8 cellular contexts compared by ENCODE assay signal in genomic region chr20:35454881-35455609, GRCh38. TPM values are rescaled to one million over a fixed set of nuclear protein-coding genes. Genes with fewer than 3 reads are reported as not detected.
DNase-seq lines count a peak whose midpoint lies in the region; ATAC-seq, FAIRE-seq and TF ChIP-seq lines count a peak whose summit lies in the region.

Gene CEP250 (plus strand): TSS chr20:35455598. CDS start chr20:35462368, 6,770 bp downstream.

- H3K36me3 ChIP-seq in adipocyte (ENCODE audit: control insufficient read depth, insufficient read depth, low read length, severe bottlenecking) (peaks cover 3% of the 10 kb centered on the region), cardiac muscle cell (peaks cover under 1% of the 10 kb centered on the region), parathyroid adenoma (ENCODE audit: control insufficient read depth, insufficient read depth, low read length) (no peaks in the 10 kb centered on the region), tibial artery (peaks cover 0 to 3% (median 0%) of the 10 kb centered on the region in 3 donors)

- FAIRE-seq in GM12892 (lab: Jason Lieb, UNC) = no peak

- peak within 1 kb of the TSS; percentile 84 for H3K4me2 ChIP-seq in parathyroid adenoma (ENCODE audit: low read length)

- H3K27me3 ChIP-seq in adipocyte (replicated peaks; ENCODE audit: control insufficient read depth, insufficient read depth, low read length) (no peaks in the 10 kb centered on the region), cardiac muscle cell (no peaks in the 10 kb centered on the region), parathyroid adenoma (ENCODE audit: control insufficient read depth, insufficient read depth, low read length) (no peaks in the 10 kb centered on the region), tibial artery (no peaks in the 10 kb centered on the region)

- peaks cover 9% of the 10 kb centered on the region for H3K4me1 ChIP-seq in adipocyte (ENCODE audit: control insufficient read depth, insufficient read depth, low read length)
- no peaks in the 10 kb centered on the region for H3K4me1 ChIP-seq in cardiac muscle cell (ENCODE audit: low read depth)
- no peaks in the 10 kb centered on the region for H3K4me1 ChIP-seq in parathyroid adenoma
- peaks cover 0 to 9% (median 8%) of the 10 kb centered on the region in 4 donors for H3K4me1 ChIP-seq in tibial artery

- no peaks in the 10 kb centered on the region for H3K9me3 ChIP-seq in adipocyte (ENCODE audit: control insufficient read depth, low read length)
- H3K9me3 ChIP-seq in cardiac muscle cell (ENCODE audit: low read depth) = no peaks in the 10 kb centered on the region
- H3K9me3 ChIP-seq in parathyroid adenoma (ENCODE audit: control insufficient read depth, low read length) = no peaks in the 10 kb centered on the region
- no peaks in the 10 kb centered on the region for H3K9me3 ChIP-seq in tibial artery

- TF ChIP-seq CTCF in cardiac muscle cell (IDR thresholded peaks at IDR 0.05; ENCODE audit: low read depth, low read length) (no peak), parathyroid adenoma (IDR thresholded peaks at IDR 0.05) (no peak), tibial artery (IDR thresholded peaks at IDR 0.05) (no peak)

- H3K27ac ChIP-seq in cardiac muscle cell = peak within 1 kb of the TSS; percentile 98
- peak within 1 kb of the TSS; percentile 96 for H3K27ac ChIP-seq in parathyroid adenoma
- peak within 1 kb of the TSS; percentile 88 to 91 for H3K27ac ChIP-seq in tibial artery

- TF ChIP-seq POLR2A in GM12892 (IDR thresholded peaks at IDR 0.05; ENCODE audit: low read depth, low read length) = peak; percentile 35; the same call in 1 of the 2 replicates

- H3K9ac ChIP-seq in adipocyte (ENCODE audit: low read length) = peak within 1 kb of the TSS; percentile 98
- peak within 1 kb of the TSS; percentile 62 for H3K9ac ChIP-seq in parathyroid adenoma

- H2AFZ ChIP-seq in parathyroid adenoma = peak within 1 kb of the TSS; percentile 99

- ATAC-seq in HG02852 (IDR thresholded peaks at IDR 0.05; ENCODE audit: unreplicated experiment) = peak; percentile 89

- peaks cover 3% of the 10 kb centered on the region for H3K79me2 ChIP-seq in parathyroid adenoma

- peak; percentile 92 for DNase-seq in GM12892 (ENCODE audit: insufficient read length)
- peak; percentile 88 for DNase-seq in NCI-H1436 treated with DMSO at 0.1 percent for 48 hours (lab: John Stamatoyannopoulos, UW)
- DNase-seq in T follicular helper cell (ENCODE audit: low read depth) = peak; percentile 91
- peak; percentile 97 for DNase-seq in adipocyte (ENCODE audit: low read depth)
- DNase-seq in cardiac muscle cell (ENCODE audit: low read depth in 1 of 2, low spot score in 1 of 2) = peak; percentile 96 to 98
- peak; percentile 93 to 95 for DNase-seq in tibial artery

- intact Hi-C loops in tibial artery (cut with DNase I; ENCODE audit: low total_unique reads) = no loop called here

- H3K4me3 ChIP-seq in adipocyte (ENCODE audit: low read length) (peak within 1 kb of the TSS; percentile 99), cardiac muscle cell (peak within 1 kb of the TSS; percentile 44), parathyroid adenoma (ENCODE audit: low read depth, low read length) (peak within 1 kb of the TSS; percentile 87), tibial artery (peak within 1 kb of the TSS; percentile 73 to 97)

RNA-seq across cellular contexts. Expression of gene CEP250, which starts in this region (rescaled TPM):
- 18.8 TPM for polyA plus RNA-seq in GM12892 (2012; ENCODE audit: missing spikeins)
- total RNA-seq in cardiac muscle cell = 32.3 and 61.5 TPM in 2 replicates
- polyA plus RNA-seq in cardiac muscle cell = 39.1 and 49.1 TPM in 2 replicates

Comparison
In these comparisons a context has a peak if more than half of its experiments do, and no peak if none do; other contexts are left out.
1. Peak in every context shown above with its lines: DNase-seq, ATAC-seq, H3K4me3 ChIP-seq and H3K27ac ChIP-seq.
2. H3K4me3 ChIP-seq: peak in every context shown above with its lines; median percentile 99 in adipocyte; 87 in parathyroid adenoma; 85 in tibial artery; 44 in cardiac muscle cell.